Comparison of ENCODE assay signal across 16 cellular contexts in the genomic region with DNA sequence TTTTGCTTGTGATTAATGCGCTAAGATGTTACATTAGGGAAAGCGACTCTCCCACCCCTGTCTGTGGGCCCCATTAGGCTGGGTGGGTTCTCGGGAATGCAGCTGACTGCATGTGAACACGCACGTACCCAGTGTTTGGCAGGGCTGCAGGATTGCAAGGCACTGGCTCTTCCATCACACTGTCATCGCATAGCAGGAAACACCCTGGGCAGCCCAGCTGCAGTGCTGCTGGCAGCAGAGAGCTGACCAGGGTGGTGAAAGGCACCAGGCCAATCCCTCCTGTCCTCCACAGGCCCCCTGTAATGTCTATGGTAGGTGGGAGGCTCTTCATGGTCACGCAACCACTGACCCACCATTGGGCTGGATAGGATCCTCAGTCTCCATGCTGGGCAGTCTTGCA. TPM values are rescaled to one million over a fixed set of nuclear protein-coding genes. Genes with fewer than 3 reads are reported as not detected.
DNase-seq lines count a peak whose midpoint lies in the region; ATAC-seq, FAIRE-seq and TF ChIP-seq lines count a peak whose summit lies in the region.
"Had no signal": no experiment of that assay in that cellular context is flagged by ENCODE, and none has a peak within 500 bp of the region (broad histone marks: within the 10 kb centered on the region; RNA-seq: fewer than 3 reads in every experiment).

No MANE protein-coding gene starts in this region.

- TF ChIP-seq CTCF in brain (conservative IDR thresholded peaks at IDR 0.05) (no peak), heart left ventricle (IDR thresholded peaks at IDR 0.05) (no peak), neural crest cell (conservative IDR thresholded peaks at IDR 0.05) (no peak)

- H3K4me3 Mint-ChIP-seq in brain (no peak overlapping the region), neural crest cell (peak overlapping the region; percentile 38)

- H3K27me3 Mint-ChIP-seq in brain = peaks cover 5% of the 10 kb centered on the region
- H3K27me3 Mint-ChIP-seq in neural crest cell (ENCODE audit: low read depth) = no peaks in the 10 kb centered on the region

- peaks cover 0 to 3% (median 0%) of the 10 kb centered on the region in 5 experiments for H3K9me3 Mint-ChIP-seq in brain
- no peaks in the 10 kb centered on the region for H3K9me3 Mint-ChIP-seq in neural crest cell

- 56 to 63% (median 58%) methylated on average over 7 of the region's 7 CpGs for WGBS in heart left ventricle, 4 donors
- WGBS in small intestine, 3 donors = 85 to 97% (median 95%) methylated on average over 7 of the region's 7 CpGs

- H3K27ac Mint-ChIP-seq in brain (peak overlapping the region in 4 of 5 experiments; percentile 1 to 42 (median 28)), neural crest cell (ENCODE audit: unreplicated experiment) (peak overlapping the region; percentile 32)

- H3K4me1 Mint-ChIP-seq in brain (peaks cover 27% of the 10 kb centered on the region), neural crest cell (peaks cover 36% of the 10 kb centered on the region)

- no peak for TF ChIP-seq POLR2A in heart left ventricle (IDR thresholded peaks at IDR 0.05)

- intact Hi-C loops in heart left ventricle (cut with DNase I) = no loop called here

- no peak overlapping the region for H3K27ac ChIP-seq in heart left ventricle
- H3K27ac ChIP-seq in small intestine (ENCODE audit: low read depth in 1 of 2, low read length in 1 of 2) = no peak overlapping the region

- peak; percentile 87 to 96 (median 94) for ATAC-seq in heart left ventricle

- DNase-seq in heart left ventricle = peak in 4 of 5 donors; percentile 23 to 74 (median 52)
- DNase-seq in neural crest cell (ENCODE audit: low read depth, low spot score) = no peak
- DNase-seq in ureter (ENCODE audit: low spot score) = peak; percentile 60
- DNase-seq in NCI-H187 (lab: John Stamatoyannopoulos, UW) = no peak
- no peak for DNase-seq in small intestine
- no peak for DNase-seq in stimulated activated CD4-positive, alpha-beta T cell treated with anti-CD3 and anti-CD28 coated beads, Interleukin-1b, Interleukin-23, amount 100 ng/mL, for 48 hours
- DNase-seq: ACHN, DMS 273 treated with DMSO at 0.1 percent for 48 hours, EL, HCEC 1CT, Karpas-422, MM.1S, NCI-H1105 treated with DMSO at 0.1 percent for 48 hours, NCI-H187 treated with DMSO at 0.1 percent for 48 hours, NCI-H446 had no signal

- no peaks in the 10 kb centered on the region for H3K36me3 Mint-ChIP-seq in brain
- H3K36me3 Mint-ChIP-seq in neural crest cell (ENCODE audit: low read depth) = no peaks in the 10 kb centered on the region

- H3K9me3 ChIP-seq in heart left ventricle (no peaks in the 10 kb centered on the region), small intestine (ENCODE audit: control insufficient read depth, low read depth) (no peaks in the 10 kb centered on the region)

- H3K4me3 ChIP-seq in heart left ventricle = no peak overlapping the region
- no peak overlapping the region for H3K4me3 ChIP-seq in small intestine (ENCODE audit: low read depth in 1 of 2, low read length in 2 of 2)

- no peak for FAIRE-seq in small intestine (lab: Jason Lieb, UNC)

- peaks cover 0 to 11% (median 0%) of the 10 kb centered on the region in 12 donors for H3K4me1 ChIP-seq in heart left ventricle
- no peaks in the 10 kb centered on the region for H3K4me1 ChIP-seq in small intestine (ENCODE audit: control insufficient read depth in 2 of 2, insufficient read depth in 1 of 2, low read depth in 1 of 2, low read length in 1 of 2)

- H3K36me3 ChIP-seq in heart left ventricle = no peaks in the 10 kb centered on the region
- H3K36me3 ChIP-seq in small intestine (ENCODE audit: control insufficient read depth in 2 of 2, insufficient read depth in 2 of 2, low read length in 2 of 2) = no peaks in the 10 kb centered on the region

- no peaks in the 10 kb centered on the region for H3K27me3 ChIP-seq in heart left ventricle
- H3K27me3 ChIP-seq in small intestine (ENCODE audit: control insufficient read depth in 2 of 2, insufficient read depth in 2 of 2, low read length in 2 of 2) = no peaks in the 10 kb centered on the region

RNA-seq across cellular contexts. Expression of gene FZD7, which starts 34.4 kb away (rescaled TPM):
- polyA plus RNA-seq in brain (ENCODE audit: insufficient read depth, low read depth, low replicate concordance) = 5.3 TPM
- 10 to 100 TPM; 11.3 to 42.0 (median 25.5) TPM for total RNA-seq in heart left ventricle
- 1 to 10 TPM; 1.7 to 8.8 TPM for polyA plus RNA-seq in heart left ventricle
- 89.1 and 91.0 TPM in 2 replicates for total RNA-seq in neural crest cell
- total RNA-seq in ureter = 24.2 TPM
- 10 to 100 TPM in 1 of 3 donors, 1 to 10 TPM in 2; 1.6 to 10.9 (median 1.6) TPM for polyA plus RNA-seq in small intestine

Comparison
In these comparisons a context has a peak if more than half of its experiments do, and no peak if none do; other contexts are left out.
1. DNase-seq: peak in heart left ventricle (4 of 5) and ureter (single experiment); none in neural crest cell (single experiment), NCI-H187 (0 of 2), small intestine (single experiment) and stimulated activated CD4-positive, alpha-beta T cell treated with anti-CD3 and anti-CD28 coated beads, Interleukin-1b, Interleukin-23, amount 100 ng/mL, for 48 hours (single experiment).